Comparison of ENCODE assay signal across 27 cellular contexts in genomic region chr7:107370816-107371215, GRCh38.
"Had no signal": no experiment of that assay in that cellular context is flagged by ENCODE, and none has a peak within 500 bp of the region (broad histone marks: within the 10 kb centered on the region; RNA-seq: fewer than 3 reads in every experiment).

No MANE protein-coding gene starts in this region.

- DNase-seq: islet precursor cell; left ventricle myocardium inferior; mesendoderm; naive B cell; natural killer cell; nephron progenitor cell; occipital lobe; right lobe of liver; stimulated activated CD4-positive, alpha-beta T cell treated with anti-CD3 and anti-CD28 coated beads, Interleukin-1b, Interleukin-23, amount 100 ng/mL, for 48 hours; stimulated activated CD4-positive, alpha-beta T cell treated with anti-CD3 and anti-CD28 coated beads, Interleukin-2, amount 100 ng/mL, for 48 hours; stimulated activated CD4-positive, alpha-beta T cell treated with anti-CD3 and anti-CD28 coated beads, Interleukin-4, amount 100 ng/mL, for 4 hours; stimulated activated CD8-positive, alpha-beta memory T cell treated with anti-CD3 and anti-CD28 coated beads, Interleukin-4, amount 100 ng/mL, for 48 hours; stimulated activated naive CD4-positive, alpha-beta T cell treated with Interleukin-2 at 50 U/mL for 16 hours; stimulated activated naive CD8-positive, alpha-beta T cell treated with anti-CD3 and anti-CD28 coated beads, Interleukin-15, amount 100 ng/mL, for 72 hours; substantia nigra had no signal

- H3K4me1 Mint-ChIP-seq: natural killer cell; nephron progenitor cell; neural progenitor cell; stimulated activated memory B cell treated with anti-CD40 and anti-IgM and Interleukin-4, amounts not matched to agents 10 μg/mL and 1 μg/mL and 100 μg/mL, for 72 hours; stimulated activated naive CD8-positive, alpha-beta T cell treated with anti-CD3 and anti-CD28 coated beads, Interleukin-15, amount 100 ng/mL, for 72 hours had no signal

- H3K27ac Mint-ChIP-seq: mesothelial cell of epicardium; naive B cell; natural killer cell; nephron progenitor cell; neural progenitor cell; progenitor cell of endocrine pancreas; stimulated activated memory B cell treated with anti-CD40 and anti-IgM and Interleukin-4, amounts not matched to agents 10 μg/mL and 1 μg/mL and 100 μg/mL, for 72 hours; stimulated activated naive CD8-positive, alpha-beta T cell treated with anti-CD3 and anti-CD28 coated beads, Interleukin-15, amount 100 ng/mL, for 72 hours; type B pancreatic cell had no signal

- H3K4me3 ChIP-seq: left ventricle myocardium inferior, lung, neural progenitor cell, right atrium auricular region, right lobe of liver, smooth muscle cell, tibial nerve, vagina had no signal

- H3K27ac ChIP-seq: left ventricle myocardium inferior, neural progenitor cell, neutrophil, parathyroid adenoma, right atrium auricular region, right lobe of liver, tibial nerve, vagina had no signal

- H3K9me3 ChIP-seq: left ventricle myocardium inferior, neutrophil, right atrium auricular region, right lobe of liver, tibial nerve, vagina had no signal

- H3K9me3 Mint-ChIP-seq: mesothelial cell of epicardium; naive B cell; natural killer cell; nephron progenitor cell; neural progenitor cell; stimulated activated memory B cell treated with anti-CD40 and anti-IgM and Interleukin-4, amounts not matched to agents 10 μg/mL and 1 μg/mL and 100 μg/mL, for 72 hours; stimulated activated naive CD8-positive, alpha-beta T cell treated with anti-CD3 and anti-CD28 coated beads, Interleukin-15, amount 100 ng/mL, for 72 hours; type B pancreatic cell had no signal

- H3K4me3 Mint-ChIP-seq: mesothelial cell of epicardium; naive B cell; natural killer cell; nephron progenitor cell; neural progenitor cell; stimulated activated memory B cell treated with anti-CD40 and anti-IgM and Interleukin-4, amounts not matched to agents 10 μg/mL and 1 μg/mL and 100 μg/mL, for 72 hours; stimulated activated naive CD8-positive, alpha-beta T cell treated with anti-CD3 and anti-CD28 coated beads, Interleukin-15, amount 100 ng/mL, for 72 hours; type B pancreatic cell had no signal

- H3K36me3 Mint-ChIP-seq: natural killer cell, neural progenitor cell had no signal

- ATAC-seq: natural killer cell; right lobe of liver; stimulated activated memory B cell treated with anti-CD40 and anti-IgM and Interleukin-4, amounts not matched to agents 10 μg/mL and 1 μg/mL and 100 μg/mL, for 72 hours; stimulated activated naive CD8-positive, alpha-beta T cell treated with anti-CD3 and anti-CD28 coated beads, Interleukin-15, amount 100 ng/mL, for 72 hours had no signal

- H3K36me3 ChIP-seq: neural progenitor cell, neutrophil, right atrium auricular region, right lobe of liver, vagina had no signal

- H3K27me3 Mint-ChIP-seq: naive B cell; progenitor cell of endocrine pancreas; stimulated activated memory B cell treated with anti-CD40 and anti-IgM and Interleukin-4, amounts not matched to agents 10 μg/mL and 1 μg/mL and 100 μg/mL, for 72 hours; stimulated activated naive CD8-positive, alpha-beta T cell treated with anti-CD3 and anti-CD28 coated beads, Interleukin-15, amount 100 ng/mL, for 72 hours; type B pancreatic cell had no signal

- H3K9ac ChIP-seq: neural progenitor cell, parathyroid adenoma had no signal
